In genomic region chr18:32956591-32957310, GRCh38 we compare ENCODE assay signal across 14 cellular contexts.
DNase-seq lines count a peak whose midpoint lies in the region; ATAC-seq and TF ChIP-seq lines count a peak whose summit lies in the region.
"Had no signal": no experiment of that assay in that cellular context is flagged by ENCODE, and none has a peak within 500 bp of the region (broad histone marks: within the 10 kb centered on the region; RNA-seq: fewer than 3 reads in every experiment).

No MANE protein-coding gene starts in this region.

- no peak overlapping the region for H3K27ac Mint-ChIP-seq in WTC11
- H3K27ac Mint-ChIP-seq: activated B cell treated with CpG ODN at 0.5 μM for 24 hours, memory B cell had no signal

- H3K27me3 Mint-ChIP-seq in WTC11 (ENCODE audit: low read depth) = no peaks in the 10 kb centered on the region; the same call in none of the 2 replicates
- H3K27me3 Mint-ChIP-seq: central memory CD8-positive, alpha-beta T cell had no signal

- POLR2A ChIA-PET in HEK293T (lab: Yijun Ruan, JAX) = no interaction called here
- POLR2A ChIA-PET in WTC11 (lab: Charles Lee) = interaction anchor here (0.5 kb wide), 1 partner anchor 23 kb away, joined by 4 read pairs; no protein-coding TSS in a partner anchor

- no peaks in the 10 kb centered on the region for H3K4me1 Mint-ChIP-seq in WTC11
- H3K4me1 Mint-ChIP-seq: activated B cell treated with CpG ODN at 0.5 μM for 24 hours; central memory CD8-positive, alpha-beta T cell had no signal

- ATAC-seq in WTC11 = peak; percentile 65
- ATAC-seq in GM18517 (IDR thresholded peaks at IDR 0.05; ENCODE audit: unreplicated experiment) = no peak
- no peak for ATAC-seq in HG02840 (IDR thresholded peaks at IDR 0.05; ENCODE audit: low FRiP score, unreplicated experiment)
- ATAC-seq: sciatic nerve had no signal

- CTCF ChIA-PET in HEK293T (lab: Yijun Ruan, JAX) = no interaction called here
- CTCF ChIA-PET in WTC11 (lab: Charles Lee) = interaction anchor here (1.4 kb wide), 1 partner anchor 254 kb away, joined by 4 read pairs; no protein-coding TSS in a partner anchor

- peaks cover 15% of the 10 kb centered on the region for H3K36me3 Mint-ChIP-seq in WTC11

- no peak overlapping the region for H3K4me3 Mint-ChIP-seq in WTC11
- H3K4me3 Mint-ChIP-seq: activated B cell treated with CpG ODN at 0.5 μM for 24 hours; central memory CD8-positive, alpha-beta T cell; memory B cell had no signal

- no peak for TF ChIP-seq CTCF in WTC11 (IDR thresholded peaks at IDR 0.05)
- TF ChIP-seq CTCF in foreskin fibroblast (IDR thresholded peaks at IDR 0.05; ENCODE audit: low read depth, low read length) = no peak
- TF ChIP-seq CTCF in GM13977 (IDR thresholded peaks at IDR 0.05; ENCODE audit: extremely low read depth, insufficient read depth, missing control alignments) = no peak
- no peak for TF ChIP-seq CTCF in coronary artery (IDR thresholded peaks at IDR 0.05)

- DNase-seq in HEK293T (ENCODE audit: extremely low spot score) = peak; percentile 55
- no peak for DNase-seq in WTC11 (ENCODE audit: low spot score)
- DNase-seq in foreskin fibroblast = peak; percentile 14 to 87
- peak; percentile 73 for DNase-seq in skeletal muscle cell (ENCODE audit: low read depth)
- DNase-seq in GM13977 (ENCODE audit: low spot score) = no peak
- no peak for DNase-seq in coronary artery (ENCODE audit: low spot score)
- DNase-seq: activated B cell treated with CpG ODN at 0.5 μM for 24 hours, Calu3, NCI-H1694 treated with DMSO at 0.1 percent for 48 hours had no signal

- H3K4me3 ChIP-seq in foreskin fibroblast (ENCODE audit: low read depth in 1 of 2, low read length in 2 of 2) (no peak overlapping the region), skeletal muscle cell (ENCODE audit: low read depth, low read length) (peak overlapping the region; percentile 4), coronary artery (no peak overlapping the region)

- in situ Hi-C loops in GM13977 (cut with MboI; ENCODE audit: low pct_unique_long_range_greater_than_20kb, low sequenced_read_pairs, unreplicated experiment) = no loop called here

- H3K9me3 Mint-ChIP-seq in WTC11 = peaks cover 18% of the 10 kb centered on the region

- H3K27ac ChIP-seq in coronary artery = no peak overlapping the region

TF ChIP-seq in HEK293T, 16 proteins besides CTCF, POLR2A, EP300 and RAD21:
- no peak for TF ChIP-seq SUZ12 (IDR thresholded peaks at IDR 0.05)
- no peak for TF ChIP-seq FOXA1 (IDR thresholded peaks at IDR 0.05)
- TF ChIP-seq NFRKB (IDR thresholded peaks at IDR 0.05) = no peak
- no peak for TF ChIP-seq FOXM1 (IDR thresholded peaks at IDR 0.05; ENCODE audit: borderline replicate concordance)
- TF ChIP-seq LEF1 (IDR thresholded peaks at IDR 0.05; ENCODE audit: borderline replicate concordance) = no peak

TF ChIP-seq in WTC11, 78 proteins besides CTCF, POLR2A, EP300 and RAD21:
- TF ChIP-seq GTF2I (CRISPR knock-in tag; conservative IDR thresholded peaks at IDR 0.05) = no peak
- TF ChIP-seq, protein P1, sequence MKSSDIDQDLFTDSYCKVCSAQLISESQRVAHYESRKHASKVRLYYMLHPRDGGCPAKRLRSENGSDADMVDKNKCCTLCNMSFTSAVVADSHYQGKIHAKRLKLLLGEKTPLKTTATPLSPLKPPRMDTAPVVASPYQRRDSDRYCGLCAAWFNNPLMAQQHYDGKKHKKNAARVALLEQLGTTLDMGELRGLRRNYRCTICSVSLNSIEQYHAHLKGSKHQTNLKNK (CRISPR knock-in tag; IDR thresholded peaks at IDR 0.05) = no peak
- TF ChIP-seq ZNF396 (CRISPR knock-in tag; IDR thresholded peaks at IDR 0.05; ENCODE audit: borderline replicate concordance) = no peak
- no peak for TF ChIP-seq IRF1 (CRISPR knock-in tag; IDR thresholded peaks at IDR 0.05)
- no peak for TF ChIP-seq FOXK1 (CRISPR knock-in tag; IDR thresholded peaks at IDR 0.05)
- TF ChIP-seq E2F1 (CRISPR knock-in tag; IDR thresholded peaks at IDR 0.05) = no peak
- TF ChIP-seq ERG (CRISPR knock-in tag; IDR thresholded peaks at IDR 0.05) = no peak
- no peak for TF ChIP-seq EMX1 (CRISPR knock-in tag; IDR thresholded peaks at IDR 0.05)
- TF ChIP-seq NFYB (CRISPR knock-in tag; conservative IDR thresholded peaks at IDR 0.05; ENCODE audit: low read depth) = no peak
- TF ChIP-seq KAT7 (CRISPR knock-in tag; IDR thresholded peaks at IDR 0.05; ENCODE audit: borderline replicate concordance) = no peak
- TF ChIP-seq NFATC4 (CRISPR knock-in tag; IDR thresholded peaks at IDR 0.05) = no peak
- no peak for TF ChIP-seq ZNF416 (CRISPR knock-in tag; IDR thresholded peaks at IDR 0.05)
- TF ChIP-seq, protein P2, sequence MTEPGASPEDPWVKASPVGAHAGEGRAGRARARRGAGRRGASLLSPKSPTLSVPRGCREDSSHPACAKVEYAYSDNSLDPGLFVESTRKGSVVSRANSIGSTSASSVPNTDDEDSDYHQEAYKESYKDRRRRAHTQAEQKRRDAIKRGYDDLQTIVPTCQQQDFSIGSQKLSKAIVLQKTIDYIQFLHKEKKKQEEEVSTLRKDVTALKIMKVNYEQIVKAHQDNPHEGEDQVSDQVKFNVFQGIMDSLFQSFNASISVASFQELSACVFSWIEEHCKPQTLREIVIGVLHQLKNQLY (CRISPR knock-in tag; IDR thresholded peaks at IDR 0.05) = no peak
- TF ChIP-seq MAX (CRISPR knock-in tag; IDR thresholded peaks at IDR 0.05) = no peak
- TF ChIP-seq, protein P3, sequence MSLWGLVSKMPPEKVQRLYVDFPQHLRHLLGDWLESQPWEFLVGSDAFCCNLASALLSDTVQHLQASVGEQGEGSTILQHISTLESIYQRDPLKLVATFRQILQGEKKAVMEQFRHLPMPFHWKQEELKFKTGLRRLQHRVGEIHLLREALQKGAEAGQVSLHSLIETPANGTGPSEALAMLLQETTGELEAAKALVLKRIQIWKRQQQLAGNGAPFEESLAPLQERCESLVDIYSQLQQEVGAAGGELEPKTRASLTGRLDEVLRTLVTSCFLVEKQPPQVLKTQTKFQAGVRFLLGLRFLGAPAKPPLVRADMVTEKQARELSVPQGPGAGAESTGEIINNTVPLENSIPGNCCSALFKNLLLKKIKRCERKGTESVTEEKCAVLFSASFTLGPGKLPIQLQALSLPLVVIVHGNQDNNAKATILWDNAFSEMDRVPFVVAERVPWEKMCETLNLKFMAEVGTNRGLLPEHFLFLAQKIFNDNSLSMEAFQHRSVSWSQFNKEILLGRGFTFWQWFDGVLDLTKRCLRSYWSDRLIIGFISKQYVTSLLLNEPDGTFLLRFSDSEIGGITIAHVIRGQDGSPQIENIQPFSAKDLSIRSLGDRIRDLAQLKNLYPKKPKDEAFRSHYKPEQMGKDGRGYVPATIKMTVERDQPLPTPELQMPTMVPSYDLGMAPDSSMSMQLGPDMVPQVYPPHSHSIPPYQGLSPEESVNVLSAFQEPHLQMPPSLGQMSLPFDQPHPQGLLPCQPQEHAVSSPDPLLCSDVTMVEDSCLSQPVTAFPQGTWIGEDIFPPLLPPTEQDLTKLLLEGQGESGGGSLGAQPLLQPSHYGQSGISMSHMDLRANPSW (CRISPR knock-in tag; conservative IDR thresholded peaks at IDR 0.05; ENCODE audit: low read depth) = no peak
- TF ChIP-seq HMGA2 (CRISPR knock-in tag; IDR thresholded peaks at IDR 0.05) = no peak
- no peak for TF ChIP-seq SMAD4 (CRISPR knock-in tag; IDR thresholded peaks at IDR 0.05)

Comparison
In these comparisons a context has a peak if more than half of its experiments do, and no peak if none do; other contexts are left out.
1. DNase-seq: peak in HEK293T (single experiment), foreskin fibroblast (2 of 2) and skeletal muscle cell (single experiment); none in WTC11 (single experiment), GM13977 (single experiment) and coronary artery (single experiment).